17 cellular contexts compared by ENCODE assay signal in genomic region chr7:38825721-38826440, GRCh38.
DNase-seq lines count a peak whose midpoint lies in the region; ATAC-seq and TF ChIP-seq lines count a peak whose summit lies in the region.
"Had no signal": no experiment of that assay in that cellular context is flagged by ENCODE, and none has a peak within 500 bp of the region (broad histone marks: within the 10 kb centered on the region; RNA-seq: fewer than 3 reads in every experiment).

No MANE protein-coding gene starts in this region.

- no peak overlapping the region for H3K4me3 Mint-ChIP-seq in endodermal cell
- H3K4me3 Mint-ChIP-seq: activated T-cell treated with anti-CD3 and anti-CD28 coated beads, Interleukin-2, amount 50 U/mL, for 24 hours; brain; CD4-positive, alpha-beta T cell; WTC11 had no signal

- no peaks in the 10 kb centered on the region for H3K9me3 Mint-ChIP-seq in endodermal cell
- H3K9me3 Mint-ChIP-seq: WTC11 had no signal

- in situ Hi-C loops in GM13976 (cut with MboI; ENCODE audit: low sequenced_read_pairs, unreplicated experiment), result no loop called here

- ATAC-seq in HG02970 (IDR thresholded peaks at IDR 0.05; ENCODE audit: low FRiP score, unreplicated experiment), result peak; percentile 65
- ATAC-seq: left lung, WTC11 had no signal

- peaks cover 2% of the 10 kb centered on the region for H3K4me1 ChIP-seq in endodermal cell (ENCODE audit: control insufficient read depth, insufficient read depth, low read length)
- H3K4me1 ChIP-seq: left lung had no signal

- H3K4me3 ChIP-seq in endodermal cell (ENCODE audit: low read length), result no peak overlapping the region
- H3K4me3 ChIP-seq: left lung had no signal

- H3K27ac Mint-ChIP-seq in endodermal cell, result peak overlapping the region; percentile 9
- H3K27ac Mint-ChIP-seq: activated T-cell treated with anti-CD3 and anti-CD28 coated beads, Interleukin-2, amount 50 U/mL, for 24 hours; brain; CD4-positive, alpha-beta T cell; WTC11 had no signal

- H3K4me1 Mint-ChIP-seq in endodermal cell, result peaks cover 12% of the 10 kb centered on the region
- H3K4me1 Mint-ChIP-seq: brain, WTC11 had no signal

- no peaks in the 10 kb centered on the region for H3K27me3 Mint-ChIP-seq in endodermal cell (ENCODE audit: insufficient read depth)
- H3K27me3 Mint-ChIP-seq: activated T-cell treated with anti-CD3 and anti-CD28 coated beads, Interleukin-2, amount 50 U/mL, for 24 hours; brain; CD4-positive, alpha-beta T cell had no signal

- peaks cover 5% of the 10 kb centered on the region for H3K36me3 Mint-ChIP-seq in endodermal cell (ENCODE audit: low read depth)
- H3K36me3 Mint-ChIP-seq: WTC11 had no signal

- 89% methylated on average over 3 of the region's 3 CpGs; no CpG with 5 or more reads in 1 of the 2 experiments for WGBS in endodermal cell (ENCODE audit: insufficient coverage in 1 of 2, insufficient read length in 1 of 2), 2 experiments

- DNase-seq in GM13976 (ENCODE audit: low spot score) (peak; percentile 35), endodermal cell (no peak), renal cortical epithelial cell (ENCODE audit: low read depth) (peak; percentile 51), epidermal melanocyte (ENCODE audit: insufficient read length, low spot score) (no peak), mesenteric fat pad (ENCODE audit: low spot score) (no peak), NCI-H774 (lab: John Stamatoyannopoulos, UW) (no peak), NCI-H128 (lab: John Stamatoyannopoulos, UW; ENCODE audit: unreplicated experiment) (no peak)
- DNase-seq: activated T-cell treated with anti-CD3 and anti-CD28 coated beads, Interleukin-2, amount 50 U/mL, for 24 hours; CD4-positive, alpha-beta T cell; left lung; nucleus accumbens; SHP77; stimulated activated CD4-positive, alpha-beta T cell treated with anti-CD3 and anti-CD28 coated beads, Interleukin-2, amount 100 ng/mL, for 48 hours; substantia nigra had no signal

- H3K9ac ChIP-seq in endodermal cell (ENCODE audit: extremely low read depth, low read length, poor library complexity, severe bottlenecking), result no peak overlapping the region

- no peaks in the 10 kb centered on the region for H3K36me3 ChIP-seq in endodermal cell (ENCODE audit: control insufficient read depth, insufficient read depth, low read length)

- no peaks in the 10 kb centered on the region for H3K27me3 ChIP-seq in endodermal cell (ENCODE audit: control insufficient read depth, insufficient read depth, low read length, poor library complexity, severe bottlenecking)
- H3K27me3 ChIP-seq: left lung had no signal

- H3K27ac ChIP-seq in endodermal cell (ENCODE audit: low read depth, low read length), result no peak overlapping the region
- H3K27ac ChIP-seq: left lung had no signal

- H3K9me3 ChIP-seq in endodermal cell (ENCODE audit: control insufficient read depth, low read length), result no peaks in the 10 kb centered on the region

- TF ChIP-seq CTCF in GM13976 (IDR thresholded peaks at IDR 0.05; ENCODE audit: borderline replicate concordance, control extremely low read depth, extremely low read depth, insufficient read depth, missing control alignments), result no peak
- no peak for TF ChIP-seq CTCF in endodermal cell (conservative IDR thresholded peaks at IDR 0.05)

Comparison
In these comparisons a context has a peak if more than half of its experiments do, and no peak if none do; other contexts are left out.
1. DNase-seq: peak in GM13976 (single experiment) and renal cortical epithelial cell (single experiment); none in endodermal cell (single experiment), epidermal melanocyte (single experiment), mesenteric fat pad (single experiment), NCI-H774 (single experiment) and NCI-H128 (single experiment).